In genomic region chr11:119121811-119122124, GRCh38 we compare ENCODE assay signal across 1 cellular context.
TF ChIP-seq lines count a peak whose summit lies in the region.

No MANE protein-coding gene starts in this region.

TF ChIP-seq in endothelial cell of umbilical vein, 7 proteins besides CTCF, POLR2A, EP300 and RAD21:
- TF ChIP-seq MYC (IDR thresholded peaks at IDR 0.05; ENCODE audit: low read depth, low read length) (no peak), EZH2 (IDR thresholded peaks at IDR 0.05; ENCODE audit: borderline replicate concordance, low read depth, low read length, severe bottlenecking) (no peak), GATA2 (IDR thresholded peaks at IDR 0.05; ENCODE audit: insufficient read depth, insufficient read length, low read depth, low read length) (no peak), MAX (IDR thresholded peaks at IDR 0.05; ENCODE audit: insufficient read depth, insufficient read length) (no peak), JUN (IDR thresholded peaks at IDR 0.05; ENCODE audit: borderline replicate concordance, insufficient read depth, insufficient read length, low read depth) (no peak), FOS (IDR thresholded peaks at IDR 0.05; ENCODE audit: borderline replicate concordance, insufficient read depth, low read length) (no peak), POLR2AphosphoS5 (IDR thresholded peaks at IDR 0.05; ENCODE audit: insufficient read depth, low read depth, low read length) (no peak)
